Comparison of ENCODE assay signal across 1 cellular context in the genomic region with DNA sequence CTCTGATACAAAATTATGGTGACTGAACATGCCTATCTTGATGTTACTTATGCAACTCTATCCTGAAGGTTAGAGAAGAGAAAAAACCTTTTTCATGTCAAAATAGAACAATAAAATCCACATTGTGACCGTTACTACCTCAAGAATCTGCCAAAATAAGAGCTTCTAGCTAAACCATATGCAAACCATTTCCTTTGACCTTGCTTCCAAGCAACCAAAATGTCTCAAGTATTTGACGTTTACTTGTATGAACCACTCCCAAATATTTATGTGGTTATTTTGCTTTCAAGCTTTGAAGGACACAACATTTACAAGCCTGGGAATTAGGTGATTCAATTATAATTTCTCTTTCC.
A peak's percentile ranks its signal among the peaks of the same experiment; 100 is the strongest.
TF ChIP-seq lines count a peak whose summit lies in the region.

No MANE protein-coding gene starts in this region.

TF ChIP-seq in GM12878, 131 proteins besides CTCF, POLR2A, EP300 and RAD21 (continued from another document):
- TF ChIP-seq, protein P1, sequence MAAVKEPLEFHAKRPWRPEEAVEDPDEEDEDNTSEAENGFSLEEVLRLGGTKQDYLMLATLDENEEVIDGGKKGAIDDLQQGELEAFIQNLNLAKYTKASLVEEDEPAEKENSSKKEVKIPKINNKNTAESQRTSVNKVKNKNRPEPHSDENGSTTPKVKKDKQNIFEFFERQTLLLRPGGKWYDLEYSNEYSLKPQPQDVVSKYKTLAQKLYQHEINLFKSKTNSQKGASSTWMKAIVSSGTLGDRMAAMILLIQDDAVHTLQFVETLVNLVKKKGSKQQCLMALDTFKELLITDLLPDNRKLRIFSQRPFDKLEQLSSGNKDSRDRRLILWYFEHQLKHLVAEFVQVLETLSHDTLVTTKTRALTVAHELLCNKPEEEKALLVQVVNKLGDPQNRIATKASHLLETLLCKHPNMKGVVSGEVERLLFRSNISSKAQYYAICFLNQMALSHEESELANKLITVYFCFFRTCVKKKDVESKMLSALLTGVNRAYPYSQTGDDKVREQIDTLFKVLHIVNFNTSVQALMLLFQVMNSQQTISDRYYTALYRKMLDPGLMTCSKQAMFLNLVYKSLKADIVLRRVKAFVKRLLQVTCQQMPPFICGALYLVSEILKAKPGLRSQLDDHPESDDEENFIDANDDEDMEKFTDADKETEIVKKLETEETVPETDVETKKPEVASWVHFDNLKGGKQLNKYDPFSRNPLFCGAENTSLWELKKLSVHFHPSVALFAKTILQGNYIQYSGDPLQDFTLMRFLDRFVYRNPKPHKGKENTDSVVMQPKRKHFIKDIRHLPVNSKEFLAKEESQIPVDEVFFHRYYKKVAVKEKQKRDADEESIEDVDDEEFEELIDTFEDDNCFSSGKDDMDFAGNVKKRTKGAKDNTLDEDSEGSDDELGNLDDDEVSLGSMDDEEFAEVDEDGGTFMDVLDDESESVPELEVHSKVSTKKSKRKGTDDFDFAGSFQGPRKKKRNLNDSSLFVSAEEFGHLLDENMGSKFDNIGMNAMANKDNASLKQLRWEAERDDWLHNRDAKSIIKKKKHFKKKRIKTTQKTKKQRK (IDR thresholded peaks at IDR 0.05; ENCODE audit: low read depth, low read length): no peak
- TF ChIP-seq RUNX3 (IDR thresholded peaks at IDR 0.05; ENCODE audit: low read length) (peak; percentile 65), TCF3 (IDR thresholded peaks at IDR 0.05; ENCODE audit: borderline replicate concordance, insufficient read depth, low read depth, low read length) (no peak), BMI1 (IDR thresholded peaks at IDR 0.05; ENCODE audit: borderline replicate concordance) (no peak), TBL1XR1 (IDR thresholded peaks at IDR 0.05; ENCODE audit: low read depth, low read length) (no peak), NR2F1 (conservative IDR thresholded peaks at IDR 0.05) (no peak), MTA3 (IDR thresholded peaks at IDR 0.05; ENCODE audit: borderline replicate concordance, low read length) (0 out of 2 replicates have a peak, but pooled peaks have one; percentile 44), CBFB (IDR thresholded peaks at IDR 0.05; ENCODE audit: low read depth) (no peak), ZNF24 (IDR thresholded peaks at IDR 0.05) (no peak), RELA (IDR thresholded peaks at IDR 0.05; ENCODE audit: borderline replicate concordance, partially characterized antibody) (no peak), SRF (IDR thresholded peaks at IDR 0.05; ENCODE audit: low read depth in 2 of 2, low read length in 2 of 2) (no peak), NFIC (IDR thresholded peaks at IDR 0.05; ENCODE audit: low read depth, low read length) (peak; percentile 50; the same call in 1 of the 2 replicates), CHD2 (IDR thresholded peaks at IDR 0.05; ENCODE audit: borderline replicate concordance, low read depth, low read length) (no peak), SMAD5 (IDR thresholded peaks at IDR 0.05; ENCODE audit: low read depth) (no peak), POU2F2 (IDR thresholded peaks at IDR 0.05; ENCODE audit: borderline replicate concordance, low read depth, low read length) (peak; percentile 87; the same call in 1 of the 3 replicates)
- TF ChIP-seq, protein P2, sequence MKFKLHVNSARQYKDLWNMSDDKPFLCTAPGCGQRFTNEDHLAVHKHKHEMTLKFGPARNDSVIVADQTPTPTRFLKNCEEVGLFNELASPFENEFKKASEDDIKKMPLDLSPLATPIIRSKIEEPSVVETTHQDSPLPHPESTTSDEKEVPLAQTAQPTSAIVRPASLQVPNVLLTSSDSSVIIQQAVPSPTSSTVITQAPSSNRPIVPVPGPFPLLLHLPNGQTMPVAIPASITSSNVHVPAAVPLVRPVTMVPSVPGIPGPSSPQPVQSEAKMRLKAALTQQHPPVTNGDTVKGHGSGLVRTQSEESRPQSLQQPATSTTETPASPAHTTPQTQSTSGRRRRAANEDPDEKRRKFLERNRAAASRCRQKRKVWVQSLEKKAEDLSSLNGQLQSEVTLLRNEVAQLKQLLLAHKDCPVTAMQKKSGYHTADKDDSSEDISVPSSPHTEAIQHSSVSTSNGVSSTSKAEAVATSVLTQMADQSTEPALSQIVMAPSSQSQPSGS (IDR thresholded peaks at IDR 0.05; ENCODE audit: low read length): 0 out of 2 replicates have a peak, but pooled peaks have one; percentile 15
- TF ChIP-seq, protein P3, sequence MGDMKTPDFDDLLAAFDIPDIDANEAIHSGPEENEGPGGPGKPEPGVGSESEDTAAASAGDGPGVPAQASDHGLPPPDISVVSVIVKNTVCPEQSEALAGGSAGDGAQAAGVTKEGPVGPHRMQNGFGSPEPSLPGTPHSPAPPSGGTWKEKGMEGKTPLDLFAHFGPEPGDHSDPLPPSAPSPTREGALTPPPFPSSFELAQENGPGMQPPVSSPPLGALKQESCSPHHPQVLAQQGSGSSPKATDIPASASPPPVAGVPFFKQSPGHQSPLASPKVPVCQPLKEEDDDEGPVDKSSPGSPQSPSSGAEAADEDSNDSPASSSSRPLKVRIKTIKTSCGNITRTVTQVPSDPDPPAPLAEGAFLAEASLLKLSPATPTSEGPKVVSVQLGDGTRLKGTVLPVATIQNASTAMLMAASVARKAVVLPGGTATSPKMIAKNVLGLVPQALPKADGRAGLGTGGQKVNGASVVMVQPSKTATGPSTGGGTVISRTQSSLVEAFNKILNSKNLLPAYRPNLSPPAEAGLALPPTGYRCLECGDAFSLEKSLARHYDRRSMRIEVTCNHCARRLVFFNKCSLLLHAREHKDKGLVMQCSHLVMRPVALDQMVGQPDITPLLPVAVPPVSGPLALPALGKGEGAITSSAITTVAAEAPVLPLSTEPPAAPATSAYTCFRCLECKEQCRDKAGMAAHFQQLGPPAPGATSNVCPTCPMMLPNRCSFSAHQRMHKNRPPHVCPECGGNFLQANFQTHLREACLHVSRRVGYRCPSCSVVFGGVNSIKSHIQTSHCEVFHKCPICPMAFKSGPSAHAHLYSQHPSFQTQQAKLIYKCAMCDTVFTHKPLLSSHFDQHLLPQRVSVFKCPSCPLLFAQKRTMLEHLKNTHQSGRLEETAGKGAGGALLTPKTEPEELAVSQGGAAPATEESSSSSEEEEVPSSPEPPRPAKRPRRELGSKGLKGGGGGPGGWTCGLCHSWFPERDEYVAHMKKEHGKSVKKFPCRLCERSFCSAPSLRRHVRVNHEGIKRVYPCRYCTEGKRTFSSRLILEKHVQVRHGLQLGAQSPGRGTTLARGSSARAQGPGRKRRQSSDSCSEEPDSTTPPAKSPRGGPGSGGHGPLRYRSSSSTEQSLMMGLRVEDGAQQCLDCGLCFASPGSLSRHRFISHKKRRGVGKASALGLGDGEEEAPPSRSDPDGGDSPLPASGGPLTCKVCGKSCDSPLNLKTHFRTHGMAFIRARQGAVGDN (IDR thresholded peaks at IDR 0.05): 0 out of 2 replicates have a peak, but pooled peaks have one; percentile 30
- TF ChIP-seq, protein P4, sequence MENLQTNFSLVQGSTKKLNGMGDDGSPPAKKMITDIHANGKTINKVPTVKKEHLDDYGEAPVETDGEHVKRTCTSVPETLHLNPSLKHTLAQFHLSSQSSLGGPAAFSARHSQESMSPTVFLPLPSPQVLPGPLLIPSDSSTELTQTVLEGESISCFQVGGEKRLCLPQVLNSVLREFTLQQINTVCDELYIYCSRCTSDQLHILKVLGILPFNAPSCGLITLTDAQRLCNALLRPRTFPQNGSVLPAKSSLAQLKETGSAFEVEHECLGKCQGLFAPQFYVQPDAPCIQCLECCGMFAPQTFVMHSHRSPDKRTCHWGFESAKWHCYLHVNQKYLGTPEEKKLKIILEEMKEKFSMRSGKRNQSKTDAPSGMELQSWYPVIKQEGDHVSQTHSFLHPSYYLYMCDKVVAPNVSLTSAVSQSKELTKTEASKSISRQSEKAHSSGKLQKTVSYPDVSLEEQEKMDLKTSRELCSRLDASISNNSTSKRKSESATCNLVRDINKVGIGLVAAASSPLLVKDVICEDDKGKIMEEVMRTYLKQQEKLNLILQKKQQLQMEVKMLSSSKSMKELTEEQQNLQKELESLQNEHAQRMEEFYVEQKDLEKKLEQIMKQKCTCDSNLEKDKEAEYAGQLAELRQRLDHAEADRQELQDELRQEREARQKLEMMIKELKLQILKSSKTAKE (IDR thresholded peaks at IDR 0.05; ENCODE audit: low read depth, poor library complexity, severe bottlenecking): no peak
- TF ChIP-seq, protein P5, sequence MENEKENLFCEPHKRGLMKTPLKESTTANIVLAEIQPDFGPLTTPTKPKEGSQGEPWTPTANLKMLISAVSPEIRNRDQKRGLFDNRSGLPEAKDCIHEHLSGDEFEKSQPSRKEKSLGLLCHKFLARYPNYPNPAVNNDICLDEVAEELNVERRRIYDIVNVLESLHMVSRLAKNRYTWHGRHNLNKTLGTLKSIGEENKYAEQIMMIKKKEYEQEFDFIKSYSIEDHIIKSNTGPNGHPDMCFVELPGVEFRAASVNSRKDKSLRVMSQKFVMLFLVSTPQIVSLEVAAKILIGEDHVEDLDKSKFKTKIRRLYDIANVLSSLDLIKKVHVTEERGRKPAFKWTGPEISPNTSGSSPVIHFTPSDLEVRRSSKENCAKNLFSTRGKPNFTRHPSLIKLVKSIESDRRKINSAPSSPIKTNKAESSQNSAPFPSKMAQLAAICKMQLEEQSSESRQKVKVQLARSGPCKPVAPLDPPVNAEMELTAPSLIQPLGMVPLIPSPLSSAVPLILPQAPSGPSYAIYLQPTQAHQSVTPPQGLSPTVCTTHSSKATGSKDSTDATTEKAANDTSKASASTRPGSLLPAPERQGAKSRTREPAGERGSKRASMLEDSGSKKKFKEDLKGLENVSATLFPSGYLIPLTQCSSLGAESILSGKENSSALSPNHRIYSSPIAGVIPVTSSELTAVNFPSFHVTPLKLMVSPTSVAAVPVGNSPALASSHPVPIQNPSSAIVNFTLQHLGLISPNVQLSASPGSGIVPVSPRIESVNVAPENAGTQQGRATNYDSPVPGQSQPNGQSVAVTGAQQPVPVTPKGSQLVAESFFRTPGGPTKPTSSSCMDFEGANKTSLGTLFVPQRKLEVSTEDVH (IDR thresholded peaks at IDR 0.05; ENCODE audit: low read depth, partially characterized antibody): no peak
